ENCODE assay signal across 19 cellular contexts in genomic region chr4:58453956-58454355, GRCh38.
DNase-seq lines count a peak whose midpoint lies in the region; ATAC-seq, FAIRE-seq and TF ChIP-seq lines count a peak whose summit lies in the region.
"Had no signal": no experiment of that assay in that cellular context is flagged by ENCODE, and none has a peak within 500 bp of the region (broad histone marks: within the 10 kb centered on the region; RNA-seq: fewer than 3 reads in every experiment).

No MANE protein-coding gene starts in this region.

- 58 to 68% methylated on average over 6 of the region's 6 CpGs for WGBS in pancreas, 2 donors

- H3K9me3 Mint-ChIP-seq in T-helper 2 cell treated with Interferon-gamma antibody and Interleukin-4, amounts not matched to agents 5 μg/mL and 100 μg/mL, for 36 hours = peaks cover 31% of the 10 kb centered on the region

- peak; percentile 12 for DNase-seq in retina
- no peak for DNase-seq in pancreas
- no peak for DNase-seq in T-helper 2 cell treated with Interferon-gamma antibody and Interleukin-4, amounts not matched to agents 5 μg/mL and 100 μg/mL, for 36 hours (ENCODE audit: low spot score)
- DNase-seq: activated naive CD4-positive, alpha-beta T cell treated with anti-CD3 and anti-CD28 coated beads, Interleukin-2, amount 50 U/mL, for 16 hours; activated T-cell treated with anti-CD3 and anti-CD28 coated beads, Interleukin-2, amount 50 U/mL, for 1 hour; foreskin fibroblast; hypothalamus; mesendoderm; NCI-H1417; tibial artery had no signal

- H3K4me1 ChIP-seq in pancreas = no peaks in the 10 kb centered on the region
- H3K4me1 ChIP-seq: HAP-1, prostate gland had no signal

- H3K27ac ChIP-seq in pancreas = no peak overlapping the region
- H3K27ac ChIP-seq: prostate gland, tibial artery had no signal

- ATAC-seq in GM19395 (IDR thresholded peaks at IDR 0.05; ENCODE audit: unreplicated experiment) (peak; percentile 66), HG02623 (IDR thresholded peaks at IDR 0.05; ENCODE audit: unreplicated experiment) (peak; percentile 58), HG03354 (IDR thresholded peaks at IDR 0.05; ENCODE audit: poor library complexity, severe bottlenecking, unreplicated experiment) (peak; percentile 94), GM21723 (IDR thresholded peaks at IDR 0.05; ENCODE audit: unreplicated experiment) (no peak), pancreas (no peak)
- ATAC-seq: natural killer cell treated with Interleukin-12 subunit alpha and Interleukin-12 subunit beta and Interleukin-15 and Interleukin-18, amount 100 ng/mL, for 72 hours had no signal

- no peaks in the 10 kb centered on the region for H3K36me3 ChIP-seq in pancreas
- H3K36me3 ChIP-seq: HAP-1, prostate gland, tibial artery had no signal

- no peaks in the 10 kb centered on the region for H3K36me3 Mint-ChIP-seq in T-helper 2 cell treated with Interferon-gamma antibody and Interleukin-4, amounts not matched to agents 5 μg/mL and 100 μg/mL, for 36 hours (ENCODE audit: low read depth)
- H3K36me3 Mint-ChIP-seq: natural killer cell treated with Interleukin-12 subunit alpha and Interleukin-12 subunit beta and Interleukin-15 and Interleukin-18, amount 100 ng/mL, for 72 hours had no signal

- no peak for TF ChIP-seq CTCF in pancreas (IDR thresholded peaks at IDR 0.05)

- no peak overlapping the region for H3K4me3 ChIP-seq in pancreas
- H3K4me3 ChIP-seq: HAP-1, prostate gland, smooth muscle cell, tibial artery had no signal

- no peaks in the 10 kb centered on the region for H3K9me3 ChIP-seq in pancreas
- H3K9me3 ChIP-seq: HAP-1, prostate gland, tibial artery had no signal

- intact Hi-C loops in pancreas (cut with DNase I) = no loop called here

- H3K4me1 Mint-ChIP-seq in T-helper 2 cell treated with Interferon-gamma antibody and Interleukin-4, amounts not matched to agents 5 μg/mL and 100 μg/mL, for 36 hours (ENCODE audit: low read depth) = no peaks in the 10 kb centered on the region

- H3K27me3 Mint-ChIP-seq in T-helper 2 cell treated with Interferon-gamma antibody and Interleukin-4, amounts not matched to agents 5 μg/mL and 100 μg/mL, for 36 hours (ENCODE audit: low read depth) = no peaks in the 10 kb centered on the region
- H3K27me3 Mint-ChIP-seq: natural killer cell treated with Interleukin-12 subunit alpha and Interleukin-12 subunit beta and Interleukin-15 and Interleukin-18, amount 100 ng/mL, for 72 hours had no signal

- H3K27me3 ChIP-seq in pancreas = no peaks in the 10 kb centered on the region
- H3K27me3 ChIP-seq: tibial artery had no signal

- no peak for FAIRE-seq in pancreas (lab: Jason Lieb, UNC)
- FAIRE-seq: endothelial cell of umbilical vein had no signal

- H3K27ac Mint-ChIP-seq in T-helper 2 cell treated with Interferon-gamma antibody and Interleukin-4, amounts not matched to agents 5 μg/mL and 100 μg/mL, for 36 hours = no peak overlapping the region
- H3K27ac Mint-ChIP-seq: natural killer cell treated with Interleukin-12 subunit alpha and Interleukin-12 subunit beta and Interleukin-15 and Interleukin-18, amount 100 ng/mL, for 72 hours had no signal

- H3K4me3 Mint-ChIP-seq in T-helper 2 cell treated with Interferon-gamma antibody and Interleukin-4, amounts not matched to agents 5 μg/mL and 100 μg/mL, for 36 hours = no peak overlapping the region
- H3K4me3 Mint-ChIP-seq: natural killer cell treated with Interleukin-12 subunit alpha and Interleukin-12 subunit beta and Interleukin-15 and Interleukin-18, amount 100 ng/mL, for 72 hours had no signal

Comparison
In these comparisons a context has a peak if more than half of its experiments do, and no peak if none do; other contexts are left out.
1. ATAC-seq: peak in GM19395 (single experiment), HG02623 (single experiment) and HG03354 (single experiment); none in GM21723 (single experiment) and pancreas (0 of 4).